ENCODE assay signal across 8 cellular contexts in the genomic region with DNA sequence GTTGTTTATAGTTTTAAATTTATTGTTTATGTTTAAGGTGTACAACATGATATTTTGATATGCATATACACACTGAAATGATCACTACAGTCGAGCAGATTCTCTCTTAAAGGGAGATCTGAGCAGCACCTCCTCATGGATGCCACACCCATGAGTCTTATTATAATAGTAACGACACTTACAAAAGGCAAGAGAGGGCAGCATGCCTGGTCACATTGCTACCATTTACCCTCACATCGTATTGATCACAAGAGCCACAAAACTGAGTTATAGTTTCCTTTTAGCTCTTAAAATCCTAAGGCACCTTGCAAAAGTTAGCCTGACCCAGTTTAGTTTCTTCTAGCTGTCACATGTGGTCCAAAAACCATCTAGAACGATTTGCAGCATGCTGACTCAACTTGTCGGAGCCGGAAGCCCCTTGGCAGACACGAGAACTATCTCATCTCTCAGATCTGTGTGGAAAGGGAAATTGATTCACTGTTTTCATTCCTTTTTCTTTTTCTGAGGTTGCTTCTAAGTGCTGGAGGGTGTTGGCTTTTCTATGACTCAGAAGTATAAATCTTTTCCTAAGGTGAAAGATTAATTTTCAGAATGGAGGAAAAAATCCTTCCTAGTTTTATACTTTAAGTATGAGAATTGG.
DNase-seq lines count a peak whose midpoint lies in the region; ATAC-seq and TF ChIP-seq lines count a peak whose summit lies in the region.

No MANE protein-coding gene starts in this region.

- no peak overlapping the region for H3K4me3 ChIP-seq in fibroblast of mammary gland (ENCODE audit: control insufficient read depth, low read depth, low read length)
- no peak overlapping the region for H3K4me3 ChIP-seq in skeletal muscle cell (ENCODE audit: low read depth, low read length)

- DNase-seq in M059J (ENCODE audit: low read depth) (peak; percentile 95), activated T-cell treated with anti-CD3 and anti-CD28 coated beads for 24 hours (ENCODE audit: low read depth) (peak; percentile 73), fibroblast of mammary gland (ENCODE audit: low read depth) (peak; percentile 97), skeletal muscle cell (ENCODE audit: low read depth) (peak; percentile 89), NCI-H774 (lab: John Stamatoyannopoulos, UW) (no peak), cerebellar cortex (ENCODE audit: low spot score) (no peak)

- no peak for TF ChIP-seq CTCF in fibroblast of mammary gland (conservative IDR thresholded peaks at IDR 0.05; ENCODE audit: control insufficient read depth, insufficient read depth, low read depth, low read length)

- ATAC-seq in GM18873 (IDR thresholded peaks at IDR 0.05; ENCODE audit: low FRiP score, unreplicated experiment) (peak; percentile 50), GM19463 (IDR thresholded peaks at IDR 0.05; ENCODE audit: unreplicated experiment) (no peak)

Comparison
In these comparisons a context has a peak if more than half of its experiments do, and no peak if none do; other contexts are left out.
1. DNase-seq: peak in M059J (single experiment), activated T-cell treated with anti-CD3 and anti-CD28 coated beads for 24 hours (single experiment), fibroblast of mammary gland (single experiment) and skeletal muscle cell (single experiment); none in NCI-H774 (single experiment) and cerebellar cortex (single experiment).